In genomic region chr2:21740529-21740928, GRCh38 we compare ENCODE assay signal across 17 cellular contexts.
DNase-seq lines count a peak whose midpoint lies in the region; ATAC-seq, FAIRE-seq and TF ChIP-seq lines count a peak whose summit lies in the region.
"Had no signal": no experiment of that assay in that cellular context is flagged by ENCODE, and none has a peak within 500 bp of the region (broad histone marks: within the 10 kb centered on the region; RNA-seq: fewer than 3 reads in every experiment).

No MANE protein-coding gene starts in this region.

- no peaks in the 10 kb centered on the region for H3K36me3 Mint-ChIP-seq in activated CD4-positive, alpha-beta T cell treated with anti-CD3 and anti-CD28 coated beads, Interleukin-2, amount 10 ng/mL, durations not matched to agents 24 days and 14 days (ENCODE audit: low read depth)
- H3K36me3 Mint-ChIP-seq: CD14-positive monocyte had no signal

- DNase-seq in HepG2 (ENCODE audit: low spot score) (no peak), right lobe of liver (no peak), K562 (ENCODE audit: extremely low read depth in 1 of 4, low spot score in 3 of 4) (no peak), hepatocyte (ENCODE audit: low spot score) (peak; percentile 32)
- DNase-seq in activated CD4-positive, alpha-beta T cell treated with anti-CD3 and anti-CD28 coated beads, Interleukin-2, amount 10 ng/mL, durations not matched to agents 24 days and 14 days, result no peak
- DNase-seq: COR-L47, Karpas-422, MM.1S, NCI-H1092 treated with DMSO at 0.1 percent for 48 hours, NCI-H2081 treated with DMSO at 0.1 percent for 48 hours, NCI-H524, SHP77 treated with DMSO at 0.1 percent for 48 hours had no signal

- FAIRE-seq in HepG2 (lab: Jason Lieb, UNC) (no peak), K562 (lab: Jason Lieb, UNC) (no peak)
- FAIRE-seq: A204.1, RCC 7860 had no signal

- H3K9ac ChIP-seq in HepG2 (ENCODE audit: insufficient read depth, low read depth, low read length), result no peak overlapping the region
- no peak overlapping the region for H3K9ac ChIP-seq in K562 (ENCODE audit: insufficient read depth in 1 of 2, low read depth in 2 of 2, low read length in 2 of 2)

- in situ Hi-C loops in HepG2 (cut with HindIII; ENCODE audit: extremely low pct_ligation_motif_present, low pct_unique_long_range_greater_than_20kb), result no loop called here
- in situ Hi-C loops in K562 (cut with MboI), result no loop called here

- no peaks in the 10 kb centered on the region for H3K9me3 Mint-ChIP-seq in activated CD4-positive, alpha-beta T cell treated with anti-CD3 and anti-CD28 coated beads, Interleukin-2, amount 10 ng/mL, durations not matched to agents 24 days and 14 days

- no peak for TF ChIP-seq POLR2A in HepG2 (IDR thresholded peaks at IDR 0.05; ENCODE audit: insufficient read depth in 1 of 2, low read depth in 2 of 2, low read length in 2 of 2)
- TF ChIP-seq POLR2A in right lobe of liver (IDR thresholded peaks at IDR 0.05), result no peak
- TF ChIP-seq POLR2A in K562 (conservative IDR thresholded peaks at IDR 0.05), result no peak

- BruUV-seq in HepG2 (replicated peaks; lab: Mats Ljungman, UMichigan), result no TSS peak
- BruUV-seq in K562 (replicated peaks; lab: Mats Ljungman, UMichigan), result no TSS peak

- POLR2A ChIA-PET in HepG2 (lab: Yijun Ruan, JAX), result no interaction called here
- POLR2A ChIA-PET in K562 (lab: Yijun Ruan, JAX), result no interaction called here

- no peaks in the 10 kb centered on the region for H3K27me3 ChIP-seq in HepG2 (ENCODE audit: control insufficient read depth in 1 of 2, insufficient read depth in 2 of 2, low read length in 2 of 2)
- no peaks in the 10 kb centered on the region for H3K27me3 ChIP-seq in right lobe of liver
- H3K27me3 ChIP-seq in K562 (ENCODE audit: control insufficient read depth in 2 of 2, insufficient read depth in 2 of 2, low read length in 2 of 2), result no peaks in the 10 kb centered on the region
- no peaks in the 10 kb centered on the region for H3K27me3 ChIP-seq in hepatocyte

- H4K20me1 ChIP-seq in HepG2 (ENCODE audit: insufficient read depth, low read length), result no peaks in the 10 kb centered on the region
- no peaks in the 10 kb centered on the region for H4K20me1 ChIP-seq in K562 (replicated peaks; ENCODE audit: control insufficient read depth, insufficient read depth, low read length)
- no peaks in the 10 kb centered on the region for H4K20me1 ChIP-seq in hepatocyte (ENCODE audit: insufficient read depth, poor library complexity, severe bottlenecking)

- TF ChIP-seq RAD21 in HepG2 (CRISPR knock-in tag; IDR thresholded peaks at IDR 0.05), result no peak
- TF ChIP-seq RAD21 in K562 (CRISPR knock-in tag; conservative IDR thresholded peaks at IDR 0.05 in 1 of 2, IDR thresholded peaks at IDR 0.05 in 1 of 2), result no peak

- H3K27me3 Mint-ChIP-seq in activated CD4-positive, alpha-beta T cell treated with anti-CD3 and anti-CD28 coated beads, Interleukin-2, amount 10 ng/mL, durations not matched to agents 24 days and 14 days, result no peaks in the 10 kb centered on the region

- H3K4me3 ChIP-seq in HepG2 (replicated peaks in 1 of 3; ENCODE audit: insufficient read depth in 1 of 3, low read depth in 2 of 3, low read length in 3 of 3), result no peak overlapping the region
- H3K4me3 ChIP-seq in right lobe of liver, result no peak overlapping the region
- H3K4me3 ChIP-seq in K562, result no peak overlapping the region
- no peak overlapping the region for H3K4me3 ChIP-seq in hepatocyte

- no peaks in the 10 kb centered on the region for H3K4me1 ChIP-seq in HepG2 (ENCODE audit: insufficient read depth, low read length)
- H3K4me1 ChIP-seq in right lobe of liver, result no peaks in the 10 kb centered on the region
- no peaks in the 10 kb centered on the region for H3K4me1 ChIP-seq in K562 (replicated peaks in 1 of 2; ENCODE audit: control insufficient read depth in 2 of 2, insufficient read depth in 2 of 2, low read length in 2 of 2)
- H3K4me1 ChIP-seq in hepatocyte (ENCODE audit: insufficient read depth), result no peaks in the 10 kb centered on the region

- ATAC-seq in HepG2 (no peak), right lobe of liver (no peak), K562 (no peak), GM18519 (IDR thresholded peaks at IDR 0.05; ENCODE audit: low FRiP score, unreplicated experiment) (no peak), GM19452 (IDR thresholded peaks at IDR 0.05; ENCODE audit: unreplicated experiment) (no peak)

- H3K4me2 ChIP-seq in HepG2 (ENCODE audit: low read depth, low read length) (no peak overlapping the region), K562 (ENCODE audit: insufficient read depth, low read length) (no peak overlapping the region), hepatocyte (no peak overlapping the region)

- H3K27ac Mint-ChIP-seq in activated CD4-positive, alpha-beta T cell treated with anti-CD3 and anti-CD28 coated beads, Interleukin-2, amount 10 ng/mL, durations not matched to agents 24 days and 14 days, result no peak overlapping the region
- H3K27ac Mint-ChIP-seq: CD14-positive monocyte had no signal

- H3K9me2 ChIP-seq in hepatocyte (replicated peaks; ENCODE audit: insufficient read depth), result no peaks in the 10 kb centered on the region

- no peaks in the 10 kb centered on the region for H3K4me1 Mint-ChIP-seq in activated CD4-positive, alpha-beta T cell treated with anti-CD3 and anti-CD28 coated beads, Interleukin-2, amount 10 ng/mL, durations not matched to agents 24 days and 14 days
- H3K4me1 Mint-ChIP-seq: CD14-positive monocyte had no signal

- peaks cover 14% of the 10 kb centered on the region; the same call in 1 of the 2 replicates for H3K9me3 ChIP-seq in HepG2 (ENCODE audit: low read length)
- H3K9me3 ChIP-seq in right lobe of liver, result no peaks in the 10 kb centered on the region
- H3K9me3 ChIP-seq in K562 (replicated peaks; ENCODE audit: control insufficient read depth, insufficient read depth, low read depth, low read length), result no peaks in the 10 kb centered on the region; the same call in 1 of the 2 replicates
- H3K9me3 ChIP-seq in hepatocyte (ENCODE audit: low read depth), result no peaks in the 10 kb centered on the region

- intact Hi-C loops in HepG2 (cut with micrococcal nuclease; ENCODE audit: unreplicated experiment) (no loop called here), right lobe of liver (cut with DNase I) (no loop called here), K562 (cut with micrococcal nuclease) (no loop called here)
- intact Hi-C loops in activated CD4-positive, alpha-beta T cell treated with anti-CD3 and anti-CD28 coated beads, Interleukin-2, amount 10 ng/mL, durations not matched to agents 24 days and 14 days (cut with micrococcal nuclease), result no loop called here

- WGBS in HepG2 (ENCODE audit: low lambda C conversion rate), result 4% methylated on average over 1 of the region's 1 CpG
- WGBS in right lobe of liver (ENCODE audit: insufficient coverage, low coverage, low lambda C conversion rate, missing lambda C conversion rate), result 20% methylated on average over 1 of the region's 1 CpG
- WGBS in K562 (ENCODE audit: insufficient coverage, low coverage, missing lambda C conversion rate), result 0% methylated on average over 1 of the region's 1 CpG
- 41% methylated on average over 1 of the region's 1 CpG for WGBS in hepatocyte (ENCODE audit: low lambda C conversion rate, missing lambda C conversion rate)

- TF ChIP-seq EP300 in HepG2 (IDR thresholded peaks at IDR 0.05; ENCODE audit: low read depth in 2 of 2, low read length in 2 of 2), result no peak
- TF ChIP-seq EP300 in HepG2 (CRISPR knock-in tag; IDR thresholded peaks at IDR 0.05; ENCODE audit: borderline replicate concordance), result no peak
- TF ChIP-seq EP300 in K562 (IDR thresholded peaks at IDR 0.05; ENCODE audit: low read length), result no peak

- H3K27ac ChIP-seq in HepG2 (ENCODE audit: extremely low read length, insufficient read depth, low read length), result no peak overlapping the region
- H3K27ac ChIP-seq in right lobe of liver, result no peak overlapping the region
- no peak overlapping the region for H3K27ac ChIP-seq in K562 (ENCODE audit: extremely low read depth, low read depth, low read length)
- H3K27ac ChIP-seq in hepatocyte, result no peak overlapping the region

- no peak overlapping the region for H3K4me3 Mint-ChIP-seq in activated CD4-positive, alpha-beta T cell treated with anti-CD3 and anti-CD28 coated beads, Interleukin-2, amount 10 ng/mL, durations not matched to agents 24 days and 14 days
- H3K4me3 Mint-ChIP-seq: CD14-positive monocyte had no signal

- H3K9me1 ChIP-seq in K562 (ENCODE audit: control insufficient read depth, insufficient read depth, low read length), result no peaks in the 10 kb centered on the region

- H3K79me2 ChIP-seq in HepG2 (ENCODE audit: insufficient read depth, low read length) (no peaks in the 10 kb centered on the region), K562 (ENCODE audit: control insufficient read depth, insufficient read depth, low read length) (no peaks in the 10 kb centered on the region), hepatocyte (no peaks in the 10 kb centered on the region)

- H2AFZ ChIP-seq in HepG2 (ENCODE audit: low read length) (no peak overlapping the region), K562 (ENCODE audit: low read depth, low read length) (no peak overlapping the region), hepatocyte (no peak overlapping the region)

- no peaks in the 10 kb centered on the region for H3K36me3 ChIP-seq in HepG2 (replicated peaks in 1 of 2; ENCODE audit: control insufficient read depth in 1 of 2, insufficient read depth in 2 of 2, low read length in 2 of 2)
- H3K36me3 ChIP-seq in right lobe of liver, result no peaks in the 10 kb centered on the region
- no peaks in the 10 kb centered on the region for H3K36me3 ChIP-seq in K562 (ENCODE audit: control insufficient read depth, insufficient read depth, low read length)
- H3K36me3 ChIP-seq in hepatocyte (replicated peaks; ENCODE audit: insufficient read depth, low read depth), result no peaks in the 10 kb centered on the region

- CTCF ChIA-PET in HepG2 (lab: Yijun Ruan, JAX; ENCODE audit: low intra/inter-chr PET ratio, low total read pairs) (no interaction called here), K562 (lab: Yijun Ruan, JAX; ENCODE audit: low intra/inter-chr PET ratio) (no interaction called here)

- no peak for TF ChIP-seq CTCF in HepG2 (CRISPR knock-in tag; IDR thresholded peaks at IDR 0.05)
- no peak for TF ChIP-seq CTCF in right lobe of liver (IDR thresholded peaks at IDR 0.05)
- no peak for TF ChIP-seq CTCF in K562 (IDR thresholded peaks at IDR 0.05 in 2 of 3, conservative IDR thresholded peaks at IDR 0.05 in 1 of 3; ENCODE audit: insufficient read depth in 2 of 3, low read depth in 1 of 3, low read length in 3 of 3)
- no peak for TF ChIP-seq CTCF in hepatocyte (IDR thresholded peaks at IDR 0.05; ENCODE audit: poor library complexity)

TF ChIP-seq in HepG2, 621 proteins besides CTCF, POLR2A, EP300 and RAD21 (continues in another document):
- TF ChIP-seq MAFK (conservative IDR thresholded peaks at IDR 0.05 in 1 of 2, IDR thresholded peaks at IDR 0.05 in 1 of 2; ENCODE audit: low read length in 2 of 2), result peak; percentile 96 to 98

TF ChIP-seq in K562, 482 proteins besides CTCF, POLR2A, EP300 and RAD21 (continues in another document):
- TF ChIP-seq HDAC6 (IDR thresholded peaks at IDR 0.05; ENCODE audit: low read depth, low read length), result no peak

Comparison
In these comparisons a context has a peak if more than half of its experiments do, and no peak if none do; other contexts are left out.
1. Of the 241 proteins assayed by ChIP-seq in both HepG2 and K562: peak only in HepG2: none; only in K562: MAFG; in both: MAFF and MAFK; in neither: 238.